14 cellular contexts compared by ENCODE assay signal in the genomic region with DNA sequence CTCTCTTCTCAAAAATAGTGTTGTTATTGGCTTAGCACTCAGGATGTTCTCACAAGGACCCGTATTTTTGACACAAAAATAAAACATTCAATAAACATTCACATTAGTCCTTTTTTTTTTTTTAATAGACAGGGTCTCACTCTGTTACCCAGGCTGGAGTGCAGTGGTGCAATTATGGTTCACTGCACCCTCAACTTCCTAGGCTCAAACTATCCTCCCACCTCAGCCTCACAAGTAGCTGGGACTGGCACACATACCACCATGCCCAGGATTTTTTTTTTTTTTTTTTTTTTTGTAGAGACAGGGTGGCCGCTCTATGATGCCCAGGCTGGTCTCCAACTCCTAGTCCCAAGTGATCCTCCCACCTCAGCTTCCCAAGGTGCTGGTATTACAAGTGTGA. TPM values are rescaled to one million over a fixed set of nuclear protein-coding genes. Genes with fewer than 3 reads are reported as not detected.
A peak's percentile ranks its signal among the peaks of the same experiment; 100 is the strongest.
DNase-seq lines count a peak whose midpoint lies in the region; ATAC-seq and TF ChIP-seq lines count a peak whose summit lies in the region.
"Had no signal": no experiment of that assay in that cellular context is flagged by ENCODE, and none has a peak within 500 bp of the region (broad histone marks: within the 10 kb centered on the region; RNA-seq: fewer than 3 reads in every experiment).

No MANE protein-coding gene starts in this region.

- CTCF ChIA-PET in CD4-positive, alpha-beta memory T cell (lab: Charles Lee; ENCODE audit: partially characterized antibody) = interaction anchor here (2.1 kb wide), 1 partner anchor 12 kb away, joined by 9 read pairs; no protein-coding TSS in a partner anchor
- CTCF ChIA-PET in RWPE1 (lab: Yijun Ruan, JAX) = interaction anchor here (1.0 kb wide), 1 partner anchor 11 kb away, joined by 4 read pairs; no protein-coding TSS in a partner anchor

- H3K4me3 Mint-ChIP-seq in CD4-positive, alpha-beta memory T cell = peak overlapping the region in 1 of 8 donors; percentile 62
- H3K4me3 Mint-ChIP-seq: activated T-cell treated with anti-CD3 and anti-CD28 coated beads, Interleukin-2, amount 50 U/mL, for 24 hours; natural killer cell had no signal

- H2BK5ac ChIP-seq in neuronal stem cell (ENCODE audit: low read length) = no peak overlapping the region

- TF ChIP-seq POLR2A in gastroesophageal sphincter (IDR thresholded peaks at IDR 0.05) (no peak), prostate gland (IDR thresholded peaks at IDR 0.05) (no peak)

- no peak overlapping the region for H2AFZ ChIP-seq in neuronal stem cell (ENCODE audit: low read length)

- no peak overlapping the region for H3K14ac ChIP-seq in neuronal stem cell (ENCODE audit: low read length)

- H3K9me3 Mint-ChIP-seq in CD4-positive, alpha-beta memory T cell = peaks cover 0 to 2% (median 0%) of the 10 kb centered on the region in 8 donors
- H3K9me3 Mint-ChIP-seq: activated T-cell treated with anti-CD3 and anti-CD28 coated beads, Interleukin-2, amount 50 U/mL, for 24 hours; natural killer cell had no signal

- H3K36me3 Mint-ChIP-seq in CD4-positive, alpha-beta memory T cell = no peaks in the 10 kb centered on the region
- H3K36me3 Mint-ChIP-seq: CD14-positive monocyte, natural killer cell had no signal

- H2AK5ac ChIP-seq in neuronal stem cell (ENCODE audit: low read depth, low read length) = no peak overlapping the region

- H3K18ac ChIP-seq in neuronal stem cell (ENCODE audit: low read length) = no peak overlapping the region

- H4K91ac ChIP-seq in neuronal stem cell (ENCODE audit: low read depth, low read length, poor library complexity) = no peak overlapping the region

- peaks cover 28% of the 10 kb centered on the region for H3K4me1 ChIP-seq in CD4-positive, alpha-beta memory T cell (ENCODE audit: insufficient read depth, low read length)
- H3K4me1 ChIP-seq in gastroesophageal sphincter = peaks cover 2 to 35% (median 6%) of the 10 kb centered on the region in 3 donors
- peaks cover 4% of the 10 kb centered on the region for H3K4me1 ChIP-seq in prostate gland (replicated peaks)
- H3K4me1 ChIP-seq in neuronal stem cell (ENCODE audit: control insufficient read depth in 2 of 2, insufficient read depth in 1 of 2, low read depth in 1 of 2, low read length in 2 of 2) = peaks cover 0 to 6% of the 10 kb centered on the region in 2 donors
- H3K4me1 ChIP-seq: SJSA1 had no signal

- no peak overlapping the region for H4K8ac ChIP-seq in neuronal stem cell (ENCODE audit: low read depth, low read length)

- H3K4me3 ChIP-seq in CD4-positive, alpha-beta memory T cell (ENCODE audit: low read length in 2 of 2) = no peak overlapping the region
- H3K4me3 ChIP-seq in gastroesophageal sphincter (peak overlapping the region in 1 of 2 donors; percentile 4), prostate gland (no peak overlapping the region), neuronal stem cell (ENCODE audit: low read length in 2 of 2) (no peak overlapping the region)
- H3K4me3 ChIP-seq: SJSA1 had no signal

- no peak overlapping the region for H3K9ac ChIP-seq in neuronal stem cell (ENCODE audit: low read depth, low read length, poor library complexity)

- DNase-seq in CD4-positive, alpha-beta memory T cell = no peak
- no peak for DNase-seq in RWPE1 (ENCODE audit: low spot score)
- DNase-seq in prostate gland (ENCODE audit: low spot score) = no peak
- no peak for DNase-seq in COLO829 (ENCODE audit: low spot score)
- DNase-seq in hepatic stellate cell (ENCODE audit: low spot score) = no peak
- DNase-seq in neuronal stem cell (ENCODE audit: low spot score) = no peak
- DNase-seq: activated CD4-positive, CD25-positive, alpha-beta regulatory T cell; activated T-cell treated with anti-CD3 and anti-CD28 coated beads, Interleukin-2, amount 50 U/mL, for 24 hours; natural killer cell; NCI-H774 had no signal

- no peak overlapping the region for H3K23ac ChIP-seq in neuronal stem cell (ENCODE audit: low read depth, low read length, poor library complexity)

- no peak overlapping the region for H2BK120ac ChIP-seq in neuronal stem cell (ENCODE audit: low read depth, low read length)

- intact Hi-C loops in CD4-positive, alpha-beta memory T cell (cut with micrococcal nuclease) = no loop called here
- intact Hi-C loops in prostate gland (cut with DNase I) = no loop called here

- H3K4me1 Mint-ChIP-seq in CD4-positive, alpha-beta memory T cell = peaks cover 29 to 44% (median 35%) of the 10 kb centered on the region in 4 donors

- no peaks in the 10 kb centered on the region for H3K27me3 ChIP-seq in CD4-positive, alpha-beta memory T cell (ENCODE audit: insufficient read depth, low read length)
- H3K27me3 ChIP-seq in gastroesophageal sphincter = no peaks in the 10 kb centered on the region
- H3K27me3 ChIP-seq in prostate gland (replicated peaks; ENCODE audit: insufficient read depth) = no peaks in the 10 kb centered on the region
- peaks cover 0 to 24% (median 0%) of the 10 kb centered on the region in 3 experiments for H3K27me3 ChIP-seq in neuronal stem cell (ENCODE audit: control insufficient read depth in 3 of 3, insufficient read depth in 3 of 3, low read depth in 1 of 3, low read length in 3 of 3)
- H3K27me3 ChIP-seq: SJSA1 had no signal

- POLR2A ChIA-PET in CD4-positive, alpha-beta memory T cell (lab: Charles Lee; ENCODE audit: partially characterized antibody) = no interaction called here
- POLR2A ChIA-PET in RWPE1 (lab: Yijun Ruan, JAX; ENCODE audit: low non-redundant PET) = no interaction called here

- peak overlapping the region in 6 of 7 donors; percentile 12 to 64 (median 44) for H3K27ac Mint-ChIP-seq in CD4-positive, alpha-beta memory T cell
- H3K27ac Mint-ChIP-seq: CD14-positive monocyte had no signal

- no peaks in the 10 kb centered on the region for H3K27me3 Mint-ChIP-seq in CD4-positive, alpha-beta memory T cell
- H3K27me3 Mint-ChIP-seq: activated T-cell treated with anti-CD3 and anti-CD28 coated beads, Interleukin-2, amount 50 U/mL, for 24 hours had no signal

- H3K4ac ChIP-seq in neuronal stem cell (ENCODE audit: low read length) = no peak overlapping the region

- no peaks in the 10 kb centered on the region for H3K9me3 ChIP-seq in CD4-positive, alpha-beta memory T cell (ENCODE audit: control insufficient read depth in 1 of 2, low read length in 2 of 2)
- no peaks in the 10 kb centered on the region for H3K9me3 ChIP-seq in gastroesophageal sphincter
- no peaks in the 10 kb centered on the region for H3K9me3 ChIP-seq in prostate gland
- H3K9me3 ChIP-seq in neuronal stem cell (replicated peaks in 1 of 2; ENCODE audit: control insufficient read depth in 2 of 2, insufficient read depth in 1 of 2, low read depth in 1 of 2, low read length in 2 of 2) = no peaks in the 10 kb centered on the region
- H3K9me3 ChIP-seq: SJSA1 had no signal

- H3K27ac ChIP-seq in CD4-positive, alpha-beta memory T cell (ENCODE audit: low read depth, low read length) = no peak overlapping the region
- H3K27ac ChIP-seq in RWPE1 (0 out of 2 replicates have a peak overlapping the region, but pooled peaks have one; percentile 43), gastroesophageal sphincter (peak overlapping the region; percentile 59 to 80 (median 64)), prostate gland (peak overlapping the region; percentile 77 to 78), neuronal stem cell (replicated peaks; ENCODE audit: low read length) (no peak overlapping the region)
- H3K27ac ChIP-seq: SJSA1 had no signal

- no peak for ATAC-seq in gastroesophageal sphincter
- no peak for ATAC-seq in HG03439 (IDR thresholded peaks at IDR 0.05; ENCODE audit: unreplicated experiment)
- ATAC-seq: natural killer cell had no signal

- H3K36me3 ChIP-seq in CD4-positive, alpha-beta memory T cell (ENCODE audit: insufficient read depth, low read length) = no peaks in the 10 kb centered on the region
- H3K36me3 ChIP-seq in gastroesophageal sphincter (no peaks in the 10 kb centered on the region), prostate gland (no peaks in the 10 kb centered on the region), neuronal stem cell (replicated peaks in 1 of 2; ENCODE audit: control insufficient read depth in 2 of 2, insufficient read depth in 2 of 2, low read length in 2 of 2) (no peaks in the 10 kb centered on the region)
- H3K36me3 ChIP-seq: SJSA1 had no signal

- no peak overlapping the region for H2BK15ac ChIP-seq in neuronal stem cell (ENCODE audit: low read length)

- no peak overlapping the region for H3K4me2 ChIP-seq in neuronal stem cell (ENCODE audit: insufficient read depth, low read length, poor library complexity, severe bottlenecking)

- no peaks in the 10 kb centered on the region for H3K79me1 ChIP-seq in neuronal stem cell (ENCODE audit: low read depth, low read length)

- TF ChIP-seq CTCF in RWPE1 (conservative IDR thresholded peaks at IDR 0.05; ENCODE audit: low read depth) (no peak), gastroesophageal sphincter (IDR thresholded peaks at IDR 0.05) (no peak), prostate gland (IDR thresholded peaks at IDR 0.05) (no peak)

- no peak for TF ChIP-seq EP300 in gastroesophageal sphincter (IDR thresholded peaks at IDR 0.05)

- no peak overlapping the region for H2BK12ac ChIP-seq in neuronal stem cell (ENCODE audit: low read length)

- 11 to 45% methylated on average over 1 to 2 of the region's 2 CpGs for WGBS in gastroesophageal sphincter (ENCODE audit: low coverage in 1 of 2), 2 donors
- 35% methylated on average over 2 of the region's 2 CpGs for WGBS in prostate gland
- WGBS in neuronal stem cell (ENCODE audit: extremely low coverage in 2 of 2, insufficient read length in 2 of 2, insufficient replicate concordance in 1 of 2), 2 donors = no CpG with 5 or more reads among the region's 2 CpGs

RNA-seq across cellular contexts. Expression of a gene that starts 27.0 kb away (rescaled TPM):
- 10 to 100 TPM; 23.3 to 30.5 TPM for total RNA-seq in CD4-positive, alpha-beta memory T cell
- 1 to 10 TPM in 1 of 2 donors, under 1 TPM in 1; 0.72 to 8.2 TPM for polyA plus RNA-seq in CD4-positive, alpha-beta memory T cell
- total RNA-seq in gastroesophageal sphincter = 10 to 100 TPM; 13.9 to 24.8 (median 17.5) TPM
- 10 to 100 TPM; 48.2 to 64.6 TPM for total RNA-seq in prostate gland
- 2.1 TPM for polyA plus RNA-seq in neuronal stem cell (2013, experiment 1 of 2)
- polyA plus RNA-seq in neuronal stem cell (2013, experiment 2 of 2) = 1.6 TPM

Comparison
In these comparisons a context has a peak if more than half of its experiments do, and no peak if none do; other contexts are left out.
1. H3K27ac ChIP-seq: peak in RWPE1 (single experiment), gastroesophageal sphincter (4 of 4) and prostate gland (2 of 2); none in CD4-positive, alpha-beta memory T cell (single experiment) and neuronal stem cell (single experiment).